ENCODE assay signal across 15 cellular contexts in genomic region chr9:115673599-115673998, GRCh38.
A peak's percentile ranks its signal among the peaks of the same experiment; 100 is the strongest.
DNase-seq lines count a peak whose midpoint lies in the region; ATAC-seq and TF ChIP-seq lines count a peak whose summit lies in the region.
"Had no signal": no experiment of that assay in that cellular context is flagged by ENCODE, and none has a peak within 500 bp of the region (broad histone marks: within the 10 kb centered on the region; RNA-seq: fewer than 3 reads in every experiment).

No MANE protein-coding gene starts in this region.

- H3K4me1 Mint-ChIP-seq in activated T-helper 17 cell treated with anti-CD3 and anti-CD28 coated beads, Interleukin-2, amount 50 U/mL, for 72 hours, result no peaks in the 10 kb centered on the region
- H3K4me1 Mint-ChIP-seq: activated naive CD4-positive, alpha-beta T cell treated with anti-CD3 and anti-CD28 coated beads, Interleukin-2, amount 50 U/mL, for 24 hours; CD4-positive, alpha-beta memory T cell had no signal

- in situ Hi-C loops in ACHN (cut with HindIII; ENCODE audit: low pct_ligation_motif_present, low pct_unique_long_range_greater_than_20kb, low sequenced_read_pairs), result no loop called here

- H3K18ac ChIP-seq in trophoblast cell (ENCODE audit: low read length), result no peak overlapping the region

- H3K27ac Mint-ChIP-seq in activated T-helper 17 cell treated with anti-CD3 and anti-CD28 coated beads, Interleukin-2, amount 50 U/mL, for 72 hours, result no peak overlapping the region
- H3K27ac Mint-ChIP-seq: activated naive CD4-positive, alpha-beta T cell treated with anti-CD3 and anti-CD28 coated beads, Interleukin-2, amount 50 U/mL, for 24 hours; CD4-positive, alpha-beta memory T cell; stimulated activated naive CD8-positive, alpha-beta T cell treated with anti-CD3 and anti-CD28 coated beads, Interleukin-15, Interleukin-2, amounts not matched to agents 100 ng/mL and 50 ng/mL, for 24 hours had no signal

- H2BK120ac ChIP-seq in trophoblast cell (ENCODE audit: insufficient read depth, low read length, poor library complexity), result peak overlapping the region; percentile 97

- DNase-seq in EL (peak; percentile 74), SJSA1 (ENCODE audit: low read depth in 1 of 2, low spot score in 2 of 2) (no peak), fibroblast of mammary gland (ENCODE audit: low read depth) (peak; percentile 86), trophoblast cell (peak; percentile 8 to 52), HT-29 (ENCODE audit: low spot score) (no peak), amygdala (lab: John Stamatoyannopoulos, UW) (no peak), ACHN (no peak)
- DNase-seq: CD4-positive, alpha-beta memory T cell; MV-4-11; stimulated activated CD4-positive, alpha-beta T cell treated with anti-CD3 and anti-CD28 coated beads, Interleukin-4, amount 100 ng/mL, for 24 hours had no signal

- peak overlapping the region; percentile 98 for H2AK5ac ChIP-seq in trophoblast cell (ENCODE audit: low read length)

- H2AFZ ChIP-seq in trophoblast cell (ENCODE audit: insufficient read depth, low read length, poor library complexity), result no peak overlapping the region

- no peak overlapping the region for H3K4me3 Mint-ChIP-seq in activated T-helper 17 cell treated with anti-CD3 and anti-CD28 coated beads, Interleukin-2, amount 50 U/mL, for 72 hours
- H3K4me3 Mint-ChIP-seq: activated naive CD4-positive, alpha-beta T cell treated with anti-CD3 and anti-CD28 coated beads, Interleukin-2, amount 50 U/mL, for 24 hours; CD4-positive, alpha-beta memory T cell; stimulated activated naive CD8-positive, alpha-beta T cell treated with anti-CD3 and anti-CD28 coated beads, Interleukin-15, Interleukin-2, amounts not matched to agents 100 ng/mL and 50 ng/mL, for 24 hours had no signal

- H3K14ac ChIP-seq in trophoblast cell (ENCODE audit: low read length), result peak overlapping the region; percentile 92

- H3K27me3 ChIP-seq in SJSA1 (replicated peaks), result no peaks in the 10 kb centered on the region
- no peaks in the 10 kb centered on the region for H3K27me3 ChIP-seq in trophoblast cell (ENCODE audit: insufficient read depth, low read length)

- no peaks in the 10 kb centered on the region for H3K36me3 Mint-ChIP-seq in activated T-helper 17 cell treated with anti-CD3 and anti-CD28 coated beads, Interleukin-2, amount 50 U/mL, for 72 hours (ENCODE audit: low read depth)
- H3K36me3 Mint-ChIP-seq: CD4-positive, alpha-beta memory T cell had no signal

- H3K79me1 ChIP-seq in trophoblast cell (ENCODE audit: low read length), result peaks cover 26% of the 10 kb centered on the region

- H2BK5ac ChIP-seq in trophoblast cell (ENCODE audit: low read depth, low read length, poor library complexity), result peak overlapping the region; percentile 99

- H4K12ac ChIP-seq in trophoblast cell (ENCODE audit: low read depth, low read length), result no peak overlapping the region

- H3K36me3 ChIP-seq in SJSA1 (no peaks in the 10 kb centered on the region), trophoblast cell (ENCODE audit: control insufficient read depth in 1 of 2, insufficient read depth in 2 of 2, low read length in 2 of 2) (no peaks in the 10 kb centered on the region)
- H3K36me3 ChIP-seq: prostate gland had no signal

- peak overlapping the region; percentile 92 for H3K4ac ChIP-seq in trophoblast cell (ENCODE audit: low read depth, low read length)

- peak overlapping the region; percentile 96 for H4K91ac ChIP-seq in trophoblast cell (ENCODE audit: low read depth, low read length)

- H3K23ac ChIP-seq in trophoblast cell (ENCODE audit: low read length), result no peak overlapping the region

- H3K4me2 ChIP-seq in trophoblast cell (ENCODE audit: low read length), result no peak overlapping the region

- no peak overlapping the region; the same call in 1 of the 2 replicates for H3K4me3 ChIP-seq in SJSA1
- H3K4me3 ChIP-seq in fibroblast of mammary gland (ENCODE audit: control insufficient read depth, low read depth, low read length), result no peak overlapping the region
- H3K4me3 ChIP-seq in trophoblast cell (ENCODE audit: low read depth, low read length), result no peak overlapping the region
- H3K4me3 ChIP-seq: lung, prostate gland had no signal

- peak overlapping the region; percentile 99 for H2BK12ac ChIP-seq in trophoblast cell (ENCODE audit: low read length)

- peak overlapping the region; percentile 90 for H4K8ac ChIP-seq in trophoblast cell (ENCODE audit: low read depth, low read length)

- H3K9me3 ChIP-seq in SJSA1 (replicated peaks), result no peaks in the 10 kb centered on the region
- no peaks in the 10 kb centered on the region for H3K9me3 ChIP-seq in trophoblast cell (ENCODE audit: insufficient read depth, low read depth, low read length)
- H3K9me3 ChIP-seq: prostate gland had no signal

- H3K9me3 Mint-ChIP-seq in activated T-helper 17 cell treated with anti-CD3 and anti-CD28 coated beads, Interleukin-2, amount 50 U/mL, for 72 hours, result peaks cover 10% of the 10 kb centered on the region

- WGBS in trophoblast cell (ENCODE audit: extremely low coverage, insufficient coverage, insufficient read length), result no CpG with 5 or more reads among the region's 3 CpGs

- peak overlapping the region; percentile 99 for H3K27ac ChIP-seq in SJSA1
- H3K27ac ChIP-seq in trophoblast cell (ENCODE audit: low read depth, low read length), result peak overlapping the region; percentile 98
- H3K27ac ChIP-seq: prostate gland had no signal

- no peak for ATAC-seq in activated T-helper 17 cell treated with anti-CD3 and anti-CD28 coated beads, Interleukin-2, amount 50 U/mL, for 72 hours (replicated peaks)

- no peak for TF ChIP-seq CTCF in fibroblast of mammary gland (conservative IDR thresholded peaks at IDR 0.05; ENCODE audit: control insufficient read depth, insufficient read depth, low read depth, low read length)

- peaks cover 52% of the 10 kb centered on the region for H3K4me1 ChIP-seq in SJSA1 (replicated peaks)
- peaks cover 9 to 13% of the 10 kb centered on the region in 2 experiments for H3K4me1 ChIP-seq in trophoblast cell (ENCODE audit: control insufficient read depth in 1 of 2, insufficient read depth in 2 of 2, low read length in 2 of 2)
- H3K4me1 ChIP-seq: prostate gland had no signal

- no peak overlapping the region for H3K9ac ChIP-seq in trophoblast cell (ENCODE audit: low read length)

- H3K79me2 ChIP-seq in trophoblast cell (ENCODE audit: control insufficient read depth, insufficient read depth, low read length, poor library complexity), result peaks cover 3% of the 10 kb centered on the region

- H3K27me3 Mint-ChIP-seq in activated T-helper 17 cell treated with anti-CD3 and anti-CD28 coated beads, Interleukin-2, amount 50 U/mL, for 72 hours, result peaks cover 3% of the 10 kb centered on the region
- H3K27me3 Mint-ChIP-seq: CD4-positive, alpha-beta memory T cell; stimulated activated naive CD8-positive, alpha-beta T cell treated with anti-CD3 and anti-CD28 coated beads, Interleukin-15, Interleukin-2, amounts not matched to agents 100 ng/mL and 50 ng/mL, for 24 hours had no signal

Comparison
In these comparisons a context has a peak if more than half of its experiments do, and no peak if none do; other contexts are left out.
1. DNase-seq: peak in EL (single experiment), fibroblast of mammary gland (single experiment) and trophoblast cell (2 of 2); none in SJSA1 (0 of 2), HT-29 (single experiment), amygdala (0 of 56) and ACHN (single experiment).